24 cellular contexts compared by ENCODE assay signal in genomic region chr7:4895766-4896165, GRCh38.
"Had no signal": no experiment of that assay in that cellular context is flagged by ENCODE, and none has a peak within 500 bp of the region (broad histone marks: within the 10 kb centered on the region; RNA-seq: fewer than 3 reads in every experiment).

No MANE protein-coding gene starts in this region.

- H3K4me3 ChIP-seq: pancreas, prostate gland, right lobe of liver, sigmoid colon, stomach, thoracic aorta, thyroid gland, tibial nerve, upper lobe of left lung, uterus had no signal

- H3K27ac ChIP-seq: neutrophil, pancreas, prostate gland, right lobe of liver, sigmoid colon, stomach, thoracic aorta, thyroid gland, tibial nerve, upper lobe of left lung, uterus had no signal

- ATAC-seq: naive thymus-derived CD8-positive, alpha-beta T cell; natural killer cell treated with Interleukin-12 subunit alpha and Interleukin-12 subunit beta and Interleukin-15 and Interleukin-18, amount 100 ng/mL, for 72 hours; pancreas; right cardiac atrium; right lobe of liver; stimulated activated effector memory CD8-positive, alpha-beta T cell treated with anti-CD3 and anti-CD28 coated beads, Interleukin-12 subunit alpha, Interleukin-12 subunit beta, amount 100 ng/mL, for 72 hours; stimulated activated naive B cell treated with anti-CD40 and anti-IgM and Interleukin-4, amounts not matched to agents 10 μg/mL and 1 μg/mL and 100 μg/mL, for 72 hours had no signal

- H3K4me1 ChIP-seq: pancreas, prostate gland, right lobe of liver, sigmoid colon, stomach, thyroid gland, tibial nerve, upper lobe of left lung, uterus had no signal

- H3K36me3 ChIP-seq: neutrophil, pancreas, prostate gland, right lobe of liver, sigmoid colon, stomach, thoracic aorta, thyroid gland, tibial nerve, upper lobe of left lung, uterus had no signal

- H3K27me3 ChIP-seq: neutrophil, pancreas, right lobe of liver, thyroid gland, tibial nerve, upper lobe of left lung, uterus had no signal

- H3K9me3 ChIP-seq: neutrophil, pancreas, prostate gland, right lobe of liver, sigmoid colon, thyroid gland, uterus had no signal

- DNase-seq: naive thymus-derived CD8-positive, alpha-beta T cell; nephron progenitor cell; pancreas; right cardiac atrium; right lobe of liver; sigmoid colon; small intestine; stimulated activated CD4-positive, alpha-beta T cell treated with anti-CD3 and anti-CD28 coated beads, Interleukin-15, amount 100 ng/mL, for 24 hours; stimulated activated CD4-positive, alpha-beta T cell treated with anti-CD3 and anti-CD28 coated beads, Interleukin-2, amount 100 ng/mL, for 24 hours; stimulated activated CD4-positive, alpha-beta T cell treated with anti-CD3 and anti-CD28 coated beads, Interleukin-2, amount 100 ng/mL, for 48 hours; stimulated activated CD4-positive, alpha-beta T cell treated with anti-CD3 and anti-CD28 coated beads, Interleukin-4, amount 100 ng/mL, for 24 hours; stimulated activated naive B cell treated with anti-CD40 and anti-IgM and Interleukin-4, amounts not matched to agents 10 μg/mL and 1 μg/mL and 100 μg/mL, for 72 hours; stimulated activated naive CD4-positive, alpha-beta T cell treated with Interleukin-2 at 50 U/mL for 16 hours; stomach; thyroid gland; trophoblast cell; upper lobe of left lung; uterus had no signal
